ENCODE assay signal across 9 cellular contexts in the genomic region with DNA sequence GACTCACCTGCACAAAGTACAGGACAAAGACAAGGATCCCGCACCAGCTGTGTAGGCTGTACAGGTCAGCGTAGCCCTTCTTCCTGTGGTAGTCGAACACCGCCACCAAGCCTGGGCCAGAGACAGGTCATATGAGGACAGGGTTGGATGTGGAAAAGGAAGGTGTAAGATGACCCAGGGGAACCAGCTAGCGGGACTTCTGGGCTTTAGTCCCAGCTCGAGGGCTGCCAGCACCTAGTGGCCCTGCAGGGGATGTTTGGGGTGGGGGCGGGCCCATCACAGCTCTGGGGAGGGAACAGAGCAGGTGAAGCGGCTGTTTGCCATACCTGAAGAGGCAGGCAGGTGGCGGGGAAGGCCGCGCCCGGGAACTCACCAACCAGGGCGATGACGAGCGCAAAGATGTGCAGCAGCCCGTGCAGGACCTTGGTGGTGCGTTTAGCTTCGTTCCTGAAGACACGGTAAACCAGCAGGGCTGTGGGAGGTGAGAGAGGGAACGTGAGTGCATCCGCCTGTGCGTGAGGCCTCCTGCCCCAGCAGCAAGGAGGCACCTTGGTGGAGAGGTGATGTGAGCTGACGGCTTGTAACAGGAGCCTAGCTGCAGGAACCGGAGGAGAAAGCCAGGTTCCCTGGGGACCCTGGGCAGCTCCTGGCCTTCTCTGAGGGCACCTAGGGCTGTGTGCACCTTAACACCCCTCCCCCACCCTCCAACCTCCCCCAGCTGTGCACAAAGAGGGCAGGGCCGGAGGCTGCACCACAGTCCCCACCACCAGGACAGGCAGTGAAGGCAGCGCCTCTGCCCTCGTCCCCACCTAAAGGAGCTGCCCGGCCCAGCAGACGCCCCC. TPM values are rescaled to one million over a fixed set of nuclear protein-coding genes. Genes with fewer than 3 reads are reported as not detected.
DNase-seq lines count a peak whose midpoint lies in the region; ATAC-seq and TF ChIP-seq lines count a peak whose summit lies in the region.
"Had no signal": no experiment of that assay in that cellular context is flagged by ENCODE, and none has a peak within 500 bp of the region (broad histone marks: within the 10 kb centered on the region; RNA-seq: fewer than 3 reads in every experiment).

No MANE protein-coding gene starts in this region.

- H3K4me3 ChIP-seq in IMR-90 (ENCODE audit: insufficient read depth, low read depth, low read length) (no peak overlapping the region), mesenchymal stem cell (ENCODE audit: insufficient read depth in 1 of 2, low read depth in 1 of 2, low read length in 2 of 2) (peak overlapping the region in 1 of 2 experiments; percentile 70)

- POLR2A ChIA-PET in IMR-90 (lab: Charles Lee; ENCODE audit: unreplicated experiment), result no interaction called here

- no peak overlapping the region for H2AK9ac ChIP-seq in IMR-90 (replicated peaks; ENCODE audit: low read depth, low read length, poor library complexity)

- H3K27ac ChIP-seq in IMR-90 (ENCODE audit: insufficient read depth, low read length), result no peak overlapping the region
- no peak overlapping the region for H3K27ac ChIP-seq in mesenchymal stem cell (ENCODE audit: low read length, poor library complexity, severe bottlenecking)

- dilution Hi-C loops in IMR-90 (cut with HindIII; ENCODE audit: low sequenced_read_pairs, unreplicated experiment), result no loop called here

- H3K4me1 ChIP-seq in IMR-90 (ENCODE audit: control insufficient read depth, insufficient read depth, low read length) (peaks cover 28% of the 10 kb centered on the region), mesenchymal stem cell (ENCODE audit: control insufficient read depth, insufficient read depth, low read depth, low read length) (peaks cover 38% of the 10 kb centered on the region)

- H2BK120ac ChIP-seq in IMR-90 (ENCODE audit: low read depth, low read length), result no peak overlapping the region
- H2BK120ac ChIP-seq in mesenchymal stem cell (ENCODE audit: low read depth, low read length), result no peak overlapping the region

- H2BK15ac ChIP-seq in IMR-90 (ENCODE audit: low read depth, low read length), result no peak overlapping the region
- H2BK15ac ChIP-seq in mesenchymal stem cell (ENCODE audit: low read depth, poor library complexity, severe bottlenecking), result no peak overlapping the region

- 92% methylated on average over 12 of the region's 29 CpGs; no CpG with 5 or more reads in 1 of the 2 experiments for whole genome bisulfite sequencing in IMR-90 (ENCODE audit: extremely low coverage in 2 of 2, insufficient read length in 1 of 2), 2 experiments
- WGBS in mesenchymal stem cell, result 94% methylated on average over 28 of the region's 29 CpGs

- H3K79me1 ChIP-seq in IMR-90 (ENCODE audit: low read depth in 1 of 2, low read length in 2 of 2) (no peaks in the 10 kb centered on the region), mesenchymal stem cell (replicated peaks; ENCODE audit: low read length, poor library complexity, severe bottlenecking) (peaks cover 19% of the 10 kb centered on the region)

- in situ Hi-C loops in IMR-90 (cut with MboI; ENCODE audit: low sequenced_read_pairs), result no loop called here

- peaks cover 7% of the 10 kb centered on the region for H3K36me3 Mint-ChIP-seq in activated T-helper 17 cell treated with anti-CD3 and anti-CD28 coated beads, Interleukin-2, amount 50 U/mL, for 72 hours (ENCODE audit: low read depth)

- H3K4me3 Mint-ChIP-seq in activated T-helper 17 cell treated with anti-CD3 and anti-CD28 coated beads, Interleukin-2, amount 50 U/mL, for 72 hours, result no peak overlapping the region
- H3K4me3 Mint-ChIP-seq: activated naive CD4-positive, alpha-beta T cell treated with anti-CD3 and anti-CD28 coated beads, Interleukin-2, amount 10 ng/mL, durations not matched to agents 7 days and 5 days had no signal

- H4K91ac ChIP-seq in IMR-90 (ENCODE audit: insufficient read depth, low read depth, low read length) (no peak overlapping the region), mesenchymal stem cell (ENCODE audit: low read length) (no peak overlapping the region)

- no peak overlapping the region for H3K56ac ChIP-seq in IMR-90 (ENCODE audit: extremely low read depth, insufficient read depth, low read length)

- BruUV-seq in IMR-90 (replicated peaks; lab: Mats Ljungman, UMichigan), result no TSS peak

- H3K9me3 ChIP-seq in IMR-90 (ENCODE audit: control insufficient read depth, insufficient read depth, low read length), result no peaks in the 10 kb centered on the region
- H3K9me3 ChIP-seq in mesenchymal stem cell (ENCODE audit: control insufficient read depth, low read length), result no peaks in the 10 kb centered on the region

- 0 out of 2 replicates have a peak overlapping the region, but pooled peaks have one; percentile 29 for H3K14ac ChIP-seq in IMR-90 (replicated peaks; ENCODE audit: low read depth, low read length)
- peak overlapping the region in 1 of 2 experiments; percentile 38 for H3K14ac ChIP-seq in mesenchymal stem cell (ENCODE audit: low read length in 2 of 2)

- H3K4me2 ChIP-seq in IMR-90 (ENCODE audit: low read depth, low read length) (no peak overlapping the region), mesenchymal stem cell (ENCODE audit: low read length, poor library complexity, severe bottlenecking) (no peak overlapping the region)

- CTCF ChIA-PET in IMR-90 (lab: Yijun Ruan, JAX), result no interaction called here

- H4K5ac ChIP-seq in IMR-90 (ENCODE audit: low read depth, low read length), result no peak overlapping the region

- H4K20me1 ChIP-seq in IMR-90 (ENCODE audit: insufficient read depth, low read length), result no peaks in the 10 kb centered on the region; the same call in 1 of the 2 replicates

- H2AK5ac ChIP-seq in IMR-90 (ENCODE audit: low read depth, low read length) (no peak overlapping the region; the same call in 1 of the 2 replicates), mesenchymal stem cell (ENCODE audit: low read length, severe bottlenecking) (no peak overlapping the region)

- intact Hi-C loops in IMR-90 (cut with micrococcal nuclease), result no loop called here

- no peak overlapping the region for H2BK20ac ChIP-seq in IMR-90 (ENCODE audit: low read depth, low read length)

- H2AFZ ChIP-seq in IMR-90 (replicated peaks; ENCODE audit: low read length, poor library complexity) (no peak overlapping the region), mesenchymal stem cell (ENCODE audit: low read depth, low read length) (no peak overlapping the region)

- peaks cover 19% of the 10 kb centered on the region for H3K9me1 ChIP-seq in IMR-90 (ENCODE audit: insufficient read depth, low read length)

- peak overlapping the region; percentile 70 for H3K27ac Mint-ChIP-seq in activated T-helper 17 cell treated with anti-CD3 and anti-CD28 coated beads, Interleukin-2, amount 50 U/mL, for 72 hours

- H2BK12ac ChIP-seq in mesenchymal stem cell (ENCODE audit: low read length in 2 of 2), result peak overlapping the region; percentile 32 to 59

- ATAC-seq in IMR-90 (ENCODE audit: low read depth) (no peak), GM21447 (IDR thresholded peaks at IDR 0.05; ENCODE audit: unreplicated experiment) (no peak), GM18517 (IDR thresholded peaks at IDR 0.05; ENCODE audit: unreplicated experiment) (no peak), GM21528 (IDR thresholded peaks at IDR 0.05; ENCODE audit: low FRiP score, unreplicated experiment) (no peak)
- no peak for ATAC-seq in activated T-helper 17 cell treated with anti-CD3 and anti-CD28 coated beads, Interleukin-2, amount 50 U/mL, for 72 hours (replicated peaks)

- H3K4ac ChIP-seq in IMR-90 (ENCODE audit: low read depth, low read length) (0 out of 2 replicates have a peak overlapping the region, but pooled peaks have one; percentile 13), mesenchymal stem cell (ENCODE audit: low read depth in 1 of 2, low read length in 2 of 2) (no peak overlapping the region)

- H3K36me3 ChIP-seq in IMR-90 (ENCODE audit: control insufficient read depth, insufficient read depth, low read length) (no peaks in the 10 kb centered on the region), mesenchymal stem cell (ENCODE audit: control insufficient read depth in 1 of 2, insufficient read depth in 2 of 2, low read depth in 1 of 2, low read length in 2 of 2) (peaks cover 25 to 27% of the 10 kb centered on the region in 2 experiments)

- H3K27me3 ChIP-seq in IMR-90 (ENCODE audit: control insufficient read depth, insufficient read depth, low read length), result no peaks in the 10 kb centered on the region
- H3K27me3 ChIP-seq in mesenchymal stem cell (ENCODE audit: control insufficient read depth in 1 of 2, insufficient read depth in 1 of 2, low read length in 2 of 2), result no peaks in the 10 kb centered on the region

- TF ChIP-seq RAD21 in IMR-90 (IDR thresholded peaks at IDR 0.05; ENCODE audit: low read length), result no peak

- DNase-seq in DMS153 treated with DMSO at 0.1 percent for 48 hours (lab: John Stamatoyannopoulos, UW; ENCODE audit: unreplicated experiment) (peak; percentile 28), IMR-90 (no peak), mesenchymal stem cell (no peak), DMS114 treated with DMSO at 0.1 percent for 48 hours (lab: John Stamatoyannopoulos, UW; ENCODE audit: unreplicated experiment) (no peak)
- DNase-seq: activated naive CD4-positive, alpha-beta T cell treated with anti-CD3 and anti-CD28 coated beads, Interleukin-2, amount 10 ng/mL, durations not matched to agents 7 days and 5 days had no signal

- peaks cover 25% of the 10 kb centered on the region for H3K4me1 Mint-ChIP-seq in activated T-helper 17 cell treated with anti-CD3 and anti-CD28 coated beads, Interleukin-2, amount 50 U/mL, for 72 hours

- no peak for TF ChIP-seq CTCF in IMR-90 (conservative IDR thresholded peaks at IDR 0.05; ENCODE audit: low read depth, low read length)

- no peaks in the 10 kb centered on the region for H3K9me3 Mint-ChIP-seq in activated T-helper 17 cell treated with anti-CD3 and anti-CD28 coated beads, Interleukin-2, amount 50 U/mL, for 72 hours
- H3K9me3 Mint-ChIP-seq: activated naive CD4-positive, alpha-beta T cell treated with anti-CD3 and anti-CD28 coated beads, Interleukin-2, amount 10 ng/mL, durations not matched to agents 7 days and 5 days had no signal

- no peak for TF ChIP-seq POLR2A in IMR-90 (IDR thresholded peaks at IDR 0.05; ENCODE audit: low read depth, low read length)

- H3K23ac ChIP-seq in IMR-90 (ENCODE audit: low read depth, low read length) (no peak overlapping the region; the same call in 1 of the 2 replicates), mesenchymal stem cell (ENCODE audit: low read length in 2 of 2) (no peak overlapping the region)

- no peaks in the 10 kb centered on the region for H3K27me3 Mint-ChIP-seq in activated T-helper 17 cell treated with anti-CD3 and anti-CD28 coated beads, Interleukin-2, amount 50 U/mL, for 72 hours
- H3K27me3 Mint-ChIP-seq: activated naive CD4-positive, alpha-beta T cell treated with anti-CD3 and anti-CD28 coated beads, Interleukin-2, amount 10 ng/mL, durations not matched to agents 7 days and 5 days had no signal

- H3K9ac ChIP-seq in IMR-90 (ENCODE audit: low read depth, low read length) (no peak overlapping the region), mesenchymal stem cell (ENCODE audit: low read length) (peak overlapping the region; percentile 85)

- H2BK5ac ChIP-seq in IMR-90 (ENCODE audit: low read depth, low read length, poor library complexity, severe bottlenecking), result no peak overlapping the region
- no peak overlapping the region for H2BK5ac ChIP-seq in mesenchymal stem cell (ENCODE audit: low read depth, low read length, poor library complexity, severe bottlenecking)

- H3K18ac ChIP-seq in IMR-90 (ENCODE audit: low read depth, low read length) (no peak overlapping the region), mesenchymal stem cell (ENCODE audit: low read depth in 1 of 2, low read length in 2 of 2) (no peak overlapping the region)

- H4K8ac ChIP-seq in IMR-90 (ENCODE audit: low read depth in 2 of 2, low read length in 2 of 2) (no peak overlapping the region), mesenchymal stem cell (ENCODE audit: low read length) (no peak overlapping the region)

RNA-seq across cellular contexts. Expression of gene CYB561, which starts 10.2 kb away (rescaled TPM):
- 1.1 and 2.5 TPM in 2 replicates for total RNA-seq in IMR-90 (2012; rRNA removed)
- polyA plus RNA-seq in IMR-90 (2012; rRNA removed), result 3.0 and 3.8 TPM in 2 replicates
- 1.8 and 5.0 TPM in 2 replicates for polyA plus RNA-seq in IMR-90 (2012; cell fraction: cytosol; rRNA removed)
- polyA plus RNA-seq in IMR-90 (2012; cell fraction: nucleus; rRNA removed; ENCODE audit: low replicate concordance), result 2.9 and 8.1 TPM in 2 replicates
- 10 to 100 TPM in 1 of 2 donors, 1 to 10 TPM in 1; 6.7 to 10.8 TPM for total RNA-seq in activated T-helper 17 cell treated with anti-CD3 and anti-CD28 coated beads, Interleukin-2, amount 50 U/mL, for 72 hours
- 14.4 TPM for polyA plus RNA-seq in mesenchymal stem cell (2013, experiment 1 of 2)
- polyA plus RNA-seq in mesenchymal stem cell (2013, experiment 2 of 2), result 15.1 TPM

RNA-seq across cellular contexts. Expression of gene ACE, which starts 41.0 kb away (rescaled TPM):
- total RNA-seq in IMR-90 (2012; rRNA removed), result 1.4 TPM in 2 replicates
- 3.5 and 5.8 TPM in 2 replicates for polyA plus RNA-seq in IMR-90 (2012; rRNA removed)
- polyA plus RNA-seq in IMR-90 (2012; cell fraction: cytosol; rRNA removed), result 4.0 and 5.5 TPM in 2 replicates
- polyA plus RNA-seq in IMR-90 (2012; cell fraction: nucleus; rRNA removed; ENCODE audit: low replicate concordance), result 10.1 and 21.1 TPM in 2 replicates
- total RNA-seq in activated T-helper 17 cell treated with anti-CD3 and anti-CD28 coated beads, Interleukin-2, amount 50 U/mL, for 72 hours, result 1 to 10 TPM in 1 of 2 donors, under 1 TPM in 1; 0.61 to 1.4 TPM
- 1.8 TPM for polyA plus RNA-seq in mesenchymal stem cell (2013, experiment 1 of 2)
- 1.8 TPM for polyA plus RNA-seq in mesenchymal stem cell (2013, experiment 2 of 2)
